ENCODE assay signal across 8 cellular contexts in genomic region chr1:56525463-56526155, GRCh38. TPM values are rescaled to one million over a fixed set of nuclear protein-coding genes. Genes with fewer than 3 reads are reported as not detected.
DNase-seq lines count a peak whose midpoint lies in the region; ATAC-seq and TF ChIP-seq lines count a peak whose summit lies in the region.

No MANE protein-coding gene starts in this region.

- no peak overlapping the region for H3K27ac Mint-ChIP-seq in neural progenitor cell

- peaks cover 79% of the 10 kb centered on the region for H3K79me2 ChIP-seq in neural progenitor cell (ENCODE audit: low read depth)

- DNase-seq in COLO668 (lab: John Stamatoyannopoulos, UW; ENCODE audit: unreplicated experiment) (peak; percentile 87), G401 (ENCODE audit: low spot score) (no peak), neural progenitor cell (ENCODE audit: low spot score) (no peak)
- no peak for DNase-seq in stimulated activated CD4-positive, alpha-beta T cell treated with anti-CD3 and anti-CD28 coated beads, Interleukin-4, amount 100 ng/mL, for 4 hours

- WGBS in liver, result 64% methylated on average over 5 of the region's 5 CpGs

- peaks cover 3 to 55% (median 36%) of the 10 kb centered on the region in 4 donors for H3K36me3 ChIP-seq in liver (ENCODE audit: control insufficient read depth in 4 of 4, insufficient read depth in 3 of 4, low read depth in 1 of 4, low read length in 3 of 4)
- peaks cover 14% of the 10 kb centered on the region for H3K36me3 ChIP-seq in neural progenitor cell

- TF ChIP-seq RAD21 in liver (IDR thresholded peaks at IDR 0.05), result no peak

- no peak overlapping the region for H3K4me2 ChIP-seq in neural progenitor cell

- peaks cover 48% of the 10 kb centered on the region for H4K20me1 ChIP-seq in neural progenitor cell (ENCODE audit: low read depth)

- no peaks in the 10 kb centered on the region for H3K9me3 ChIP-seq in liver (ENCODE audit: control insufficient read depth in 4 of 4, low read length in 3 of 4)
- no peaks in the 10 kb centered on the region for H3K9me3 ChIP-seq in neural progenitor cell (ENCODE audit: low read depth)

- H3K4me1 Mint-ChIP-seq in neural progenitor cell, result peaks cover 45% of the 10 kb centered on the region

- H3K4me1 ChIP-seq in liver (ENCODE audit: control insufficient read depth in 4 of 4, insufficient read depth in 4 of 4, low read length in 3 of 4), result peaks cover 0 to 40% (median 7%) of the 10 kb centered on the region in 4 donors
- H3K4me1 ChIP-seq in neural progenitor cell, result peaks cover 26% of the 10 kb centered on the region

- peak overlapping the region in 1 of 2 donors; percentile 17 for H3K27ac ChIP-seq in liver (ENCODE audit: low read depth in 1 of 2, low read length in 2 of 2)
- no peak overlapping the region for H3K27ac ChIP-seq in neural progenitor cell

- no peaks in the 10 kb centered on the region for H3F3A ChIP-seq in neural progenitor cell (ENCODE audit: low read depth)

- no peaks in the 10 kb centered on the region for H3K27me3 Mint-ChIP-seq in neural progenitor cell (ENCODE audit: insufficient read depth, low read depth)

- peaks cover 41% of the 10 kb centered on the region for H3K36me3 Mint-ChIP-seq in neural progenitor cell

- H3K27me3 ChIP-seq in liver (ENCODE audit: control insufficient read depth in 4 of 4, insufficient read depth in 4 of 4, low read length in 3 of 4), result no peaks in the 10 kb centered on the region
- H3K27me3 ChIP-seq in neural progenitor cell, result no peaks in the 10 kb centered on the region

- no peak overlapping the region for H3K4me3 Mint-ChIP-seq in neural progenitor cell

- H3K9me3 Mint-ChIP-seq in neural progenitor cell, result no peaks in the 10 kb centered on the region

- no peak overlapping the region for H2AFZ ChIP-seq in neural progenitor cell (replicated peaks)

- H3K9ac ChIP-seq in liver (ENCODE audit: low read depth in 1 of 2, low read length in 2 of 2) (no peak overlapping the region), neural progenitor cell (no peak overlapping the region)

- ATAC-seq in GM19452 (IDR thresholded peaks at IDR 0.05; ENCODE audit: unreplicated experiment) (peak; percentile 86), HG03280 (IDR thresholded peaks at IDR 0.05; ENCODE audit: unreplicated experiment) (peak; percentile 72), SK-N-SH treated with all-trans-retinoic acid at 6 μM for 48 hours (0 out of 3 replicates have a peak, but pooled peaks have one; percentile 7)

- TF ChIP-seq CTCF in liver (IDR thresholded peaks at IDR 0.05; ENCODE audit: low read depth, low read length, missing input control), result no peak
- TF ChIP-seq CTCF in neural progenitor cell (IDR thresholded peaks at IDR 0.05), result no peak

- in situ Hi-C loops in G401 (cut with HindIII; ENCODE audit: low sequenced_read_pairs), result no loop called here

- no peak overlapping the region for H3K4me3 ChIP-seq in liver (ENCODE audit: low read depth in 1 of 3, low read length in 3 of 3)
- no peak overlapping the region for H3K4me3 ChIP-seq in neural progenitor cell

TF ChIP-seq in SK-N-SH treated with all-trans-retinoic acid at 6 μM for 48 hours, 23 proteins besides CTCF, POLR2A, EP300 and RAD21 (continues in another document):
- no peak for TF ChIP-seq RARB (CRISPR knock-in tag; IDR thresholded peaks at IDR 0.05)
- no peak for TF ChIP-seq OSR1 (CRISPR knock-in tag; IDR thresholded peaks at IDR 0.05)
- no peak for TF ChIP-seq ISL1 (CRISPR knock-in tag; IDR thresholded peaks at IDR 0.05)
- TF ChIP-seq ARNTL (CRISPR knock-in tag; IDR thresholded peaks at IDR 0.05; ENCODE audit: borderline replicate concordance, low read depth), result no peak
- TF ChIP-seq, protein P1, sequence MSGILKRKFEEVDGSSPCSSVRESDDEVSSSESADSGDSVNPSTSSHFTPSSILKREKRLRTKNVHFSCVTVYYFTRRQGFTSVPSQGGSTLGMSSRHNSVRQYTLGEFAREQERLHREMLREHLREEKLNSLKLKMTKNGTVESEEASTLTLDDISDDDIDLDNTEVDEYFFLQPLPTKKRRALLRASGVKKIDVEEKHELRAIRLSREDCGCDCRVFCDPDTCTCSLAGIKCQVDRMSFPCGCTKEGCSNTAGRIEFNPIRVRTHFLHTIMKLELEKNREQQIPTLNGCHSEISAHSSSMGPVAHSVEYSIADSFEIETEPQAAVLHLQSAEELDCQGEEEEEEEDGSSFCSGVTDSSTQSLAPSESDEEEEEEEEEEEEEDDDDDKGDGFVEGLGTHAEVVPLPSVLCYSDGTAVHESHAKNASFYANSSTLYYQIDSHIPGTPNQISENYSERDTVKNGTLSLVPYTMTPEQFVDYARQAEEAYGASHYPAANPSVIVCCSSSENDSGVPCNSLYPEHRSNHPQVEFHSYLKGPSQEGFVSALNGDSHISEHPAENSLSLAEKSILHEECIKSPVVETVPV (CRISPR knock-in tag; IDR thresholded peaks at IDR 0.05), result no peak
- no peak for TF ChIP-seq ZNF8 (CRISPR knock-in tag; IDR thresholded peaks at IDR 0.05)
- TF ChIP-seq ZC3H10 (CRISPR knock-in tag; IDR thresholded peaks at IDR 0.05), result no peak
- TF ChIP-seq ZFP3 (CRISPR knock-in tag; IDR thresholded peaks at IDR 0.05), result no peak
- TF ChIP-seq TOX (CRISPR knock-in tag; IDR thresholded peaks at IDR 0.05; ENCODE audit: borderline replicate concordance), result no peak
- no peak for TF ChIP-seq PPARA (CRISPR knock-in tag; IDR thresholded peaks at IDR 0.05; ENCODE audit: borderline replicate concordance)
- TF ChIP-seq BACH2 (CRISPR knock-in tag; IDR thresholded peaks at IDR 0.05; ENCODE audit: borderline replicate concordance), result no peak
- no peak for TF ChIP-seq GLIS3 (CRISPR knock-in tag; IDR thresholded peaks at IDR 0.05)
- no peak for TF ChIP-seq TCF4 (CRISPR knock-in tag; IDR thresholded peaks at IDR 0.05; ENCODE audit: borderline replicate concordance)
- no peak for TF ChIP-seq ZNF70 (CRISPR knock-in tag; IDR thresholded peaks at IDR 0.05)
- TF ChIP-seq ZFP30 (CRISPR knock-in tag; IDR thresholded peaks at IDR 0.05), result no peak

TF ChIP-seq in liver, 16 proteins besides CTCF, POLR2A, EP300 and RAD21:
- TF ChIP-seq JUND (IDR thresholded peaks at IDR 0.05), result no peak
- no peak for TF ChIP-seq GABPA (IDR thresholded peaks at IDR 0.05 in 1 of 2, conservative IDR thresholded peaks at IDR 0.05 in 1 of 2)
- no peak for TF ChIP-seq HNF4A (conservative IDR thresholded peaks at IDR 0.05)
- no peak for TF ChIP-seq SP1 (IDR thresholded peaks at IDR 0.05)
- TF ChIP-seq NR2F2 (IDR thresholded peaks at IDR 0.05), result no peak
- TF ChIP-seq FOXA1 (IDR thresholded peaks at IDR 0.05), result no peak
- TF ChIP-seq TAF1 (conservative IDR thresholded peaks at IDR 0.05), result no peak
- TF ChIP-seq EGR1 (IDR thresholded peaks at IDR 0.05; ENCODE audit: low read depth in 2 of 2), result no peak
- TF ChIP-seq MAX (IDR thresholded peaks at IDR 0.05), result peak; percentile 38
TF ChIP-seq in liver: peak in this region for 1.

RNA-seq across cellular contexts. Expression of gene PLPP3, which starts 53.8 kb away (rescaled TPM):
- total RNA-seq in liver, result 10 to 100 TPM; 63.9 to 91.2 TPM
- polyA plus RNA-seq in liver, result 10 to 100 TPM; 46.1 to 71.3 TPM
- not detected in 2 replicates for total RNA-seq in G401 (2014; rRNA removed; shearing (Covaris generic))
- 28.5 and 32.8 TPM in 2 replicates for total RNA-seq in neural progenitor cell (ENCODE audit: low replicate concordance)

Comparison
In these comparisons a context has a peak if more than half of its experiments do, and no peak if none do; other contexts are left out.
1. ATAC-seq: peak in every context shown above with its lines; median percentile 86 in GM19452; 72 in HG03280; 7 in SK-N-SH treated with all-trans-retinoic acid at 6 μM for 48 hours.
2. RNA of gene PLPP3, which starts 53.8 kb away (total RNA-seq): 63.9 to 91.2 TPM in liver and 28.5 to 32.8 TPM in neural progenitor cell; not detected in G401; every median in the first group is over 10 times any median in the second.